ENCODE assay signal across 18 cellular contexts in the genomic region with DNA sequence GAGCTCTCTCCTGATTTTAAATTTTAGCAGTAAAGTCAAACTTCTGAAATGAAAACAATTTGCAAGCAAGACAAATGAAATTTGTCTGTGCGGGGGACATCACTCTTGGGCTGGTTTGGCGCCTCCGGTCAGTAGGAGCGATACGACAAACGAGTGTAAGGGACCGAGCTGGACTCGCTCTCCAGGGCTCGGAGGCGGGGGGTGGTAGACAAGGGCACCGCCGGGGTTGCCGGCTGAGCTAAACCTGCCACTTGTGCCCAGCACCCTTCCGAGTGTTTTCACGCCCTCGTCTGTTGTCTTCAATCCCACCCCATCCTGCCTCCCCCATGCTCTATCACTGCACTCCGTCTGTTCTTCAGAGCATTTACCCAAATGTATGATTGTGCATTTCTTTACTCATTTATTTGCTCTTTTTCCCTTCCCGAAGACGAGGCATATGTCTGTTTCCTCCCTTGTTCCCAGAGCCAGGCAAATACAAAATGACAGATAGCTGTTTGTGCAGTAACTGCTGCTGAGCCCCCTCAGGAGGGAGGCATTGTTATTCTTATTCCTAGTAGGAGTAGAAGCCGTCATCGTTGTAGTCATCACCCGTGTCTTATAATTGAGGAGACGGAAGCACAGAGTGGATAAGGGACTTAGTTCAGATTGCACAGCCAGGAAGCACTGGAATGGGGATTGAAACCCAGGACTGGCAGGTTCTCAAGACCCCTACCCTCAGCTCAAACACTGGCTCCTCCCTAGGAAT.
"Had no signal": no experiment of that assay in that cellular context is flagged by ENCODE, and none has a peak within 500 bp of the region (broad histone marks: within the 10 kb centered on the region; RNA-seq: fewer than 3 reads in every experiment).

No MANE protein-coding gene starts in this region.

- H3K36me3 ChIP-seq: gastroesophageal sphincter, right lobe of liver, upper lobe of left lung had no signal

- H3K9me3 ChIP-seq: gastroesophageal sphincter, right lobe of liver, testis, upper lobe of left lung had no signal

- H3K4me3 ChIP-seq: gastroesophageal sphincter, lung, right lobe of liver, testis, upper lobe of left lung had no signal

- H3K4me1 ChIP-seq: gastroesophageal sphincter, right lobe of liver, testis had no signal

- ATAC-seq: activated CD4-positive, alpha-beta T cell treated with anti-CD3 and anti-CD28 coated beads for 36 hours; activated naive CD8-positive, alpha-beta T cell treated with anti-CD3 and anti-CD28 coated beads, Interleukin-2, amount 50 U/mL, for 24 hours; esophagus mucosa; gastroesophageal sphincter; right lobe of liver; stimulated activated memory B cell treated with anti-CD40 and anti-IgM and Interleukin-4, amounts not matched to agents 10 μg/mL and 1 μg/mL and 100 μg/mL, for 72 hours had no signal

- H3K27ac ChIP-seq: gastroesophageal sphincter, right lobe of liver, testis, upper lobe of left lung had no signal

- DNase-seq: activated CD4-positive, alpha-beta T cell treated with anti-CD3 and anti-CD28 coated beads for 36 hours; activated CD4-positive, alpha-beta T cell treated with anti-CD3 and anti-CD28 coated beads, Interleukin-2, amount 50 U/mL, for 48 hours; activated naive CD4-positive, alpha-beta T cell treated with anti-CD3 and anti-CD28 coated beads for 36 hours; activated naive CD8-positive, alpha-beta T cell treated with anti-CD3 and anti-CD28 coated beads, Interleukin-2, amount 50 U/mL, for 24 hours; anterior cingulate cortex; cerebellar nuclear complex; effector CD4-positive, alpha-beta T cell; midbrain; right lobe of liver; stimulated activated CD4-positive, alpha-beta T cell treated with anti-CD3 and anti-CD28 coated beads, Interleukin-4, amount 100 ng/mL, for 24 hours; SW 1271; T-helper 2 cell; testis; upper lobe of left lung had no signal

- H3K27me3 ChIP-seq: gastroesophageal sphincter, right lobe of liver, testis, upper lobe of left lung had no signal
